Comparison of ENCODE assay signal across 1 cellular context in the genomic region with DNA sequence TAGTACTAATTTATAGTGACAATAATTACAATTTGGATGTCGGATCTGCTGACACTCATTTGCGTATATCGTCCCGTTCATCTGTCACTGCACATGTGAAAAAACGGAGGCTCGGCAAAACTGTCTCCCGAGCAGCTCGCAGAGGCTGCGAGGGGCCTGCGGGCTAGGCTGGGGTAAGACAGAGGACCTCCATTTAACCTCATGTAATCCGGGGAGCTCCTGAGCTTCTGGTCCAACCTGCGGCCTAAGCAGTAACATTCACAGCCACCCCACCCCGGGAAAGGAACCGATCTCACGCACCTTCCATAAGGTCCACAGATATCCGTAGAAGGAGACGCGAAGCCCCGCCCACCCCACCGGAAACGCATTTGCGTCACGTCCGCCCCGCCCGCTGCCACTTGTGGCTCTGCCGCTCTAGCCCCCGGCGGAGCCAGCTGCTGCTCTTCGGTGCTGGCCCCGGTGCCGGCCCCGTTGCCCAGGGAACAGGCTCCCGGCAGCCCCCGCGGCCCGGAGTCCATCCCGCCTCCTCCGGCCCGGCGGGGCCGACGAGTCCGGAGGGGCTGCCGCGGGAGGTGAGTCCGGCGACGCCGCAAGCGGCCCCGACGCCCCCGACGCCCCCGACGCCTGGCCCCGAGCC.
TF ChIP-seq lines count a peak whose summit lies in the region.

A gene (minus strand): TSS at position 346 of the 637 bp plus-strand sequence. CDS start 39 bp downstream, at position 307.
A gene with protein sequence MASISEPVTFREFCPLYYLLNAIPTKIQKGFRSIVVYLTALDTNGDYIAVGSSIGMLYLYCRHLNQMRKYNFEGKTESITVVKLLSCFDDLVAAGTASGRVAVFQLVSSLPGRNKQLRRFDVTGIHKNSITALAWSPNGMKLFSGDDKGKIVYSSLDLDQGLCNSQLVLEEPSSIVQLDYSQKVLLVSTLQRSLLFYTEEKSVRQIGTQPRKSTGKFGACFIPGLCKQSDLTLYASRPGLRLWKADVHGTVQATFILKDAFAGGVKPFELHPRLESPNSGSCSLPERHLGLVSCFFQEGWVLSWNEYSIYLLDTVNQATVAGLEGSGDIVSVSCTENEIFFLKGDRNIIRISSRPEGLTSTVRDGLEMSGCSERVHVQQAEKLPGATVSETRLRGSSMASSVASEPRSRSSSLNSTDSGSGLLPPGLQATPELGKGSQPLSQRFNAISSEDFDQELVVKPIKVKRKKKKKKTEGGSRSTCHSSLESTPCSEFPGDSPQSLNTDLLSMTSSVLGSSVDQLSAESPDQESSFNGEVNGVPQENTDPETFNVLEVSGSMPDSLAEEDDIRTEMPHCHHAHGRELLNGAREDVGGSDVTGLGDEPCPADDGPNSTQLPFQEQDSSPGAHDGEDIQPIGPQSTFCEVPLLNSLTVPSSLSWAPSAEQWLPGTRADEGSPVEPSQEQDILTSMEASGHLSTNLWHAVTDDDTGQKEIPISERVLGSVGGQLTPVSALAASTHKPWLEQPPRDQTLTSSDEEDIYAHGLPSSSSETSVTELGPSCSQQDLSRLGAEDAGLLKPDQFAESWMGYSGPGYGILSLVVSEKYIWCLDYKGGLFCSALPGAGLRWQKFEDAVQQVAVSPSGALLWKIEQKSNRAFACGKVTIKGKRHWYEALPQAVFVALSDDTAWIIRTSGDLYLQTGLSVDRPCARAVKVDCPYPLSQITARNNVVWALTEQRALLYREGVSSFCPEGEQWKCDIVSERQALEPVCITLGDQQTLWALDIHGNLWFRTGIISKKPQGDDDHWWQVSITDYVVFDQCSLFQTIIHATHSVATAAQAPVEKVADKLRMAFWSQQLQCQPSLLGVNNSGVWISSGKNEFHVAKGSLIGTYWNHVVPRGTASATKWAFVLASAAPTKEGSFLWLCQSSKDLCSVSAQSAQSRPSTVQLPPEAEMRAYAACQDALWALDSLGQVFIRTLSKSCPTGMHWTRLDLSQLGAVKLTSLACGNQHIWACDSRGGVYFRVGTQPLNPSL (N-terminal part only) (plus strand): TSS at position 397 of the 637 bp plus-strand sequence. CDS start 13,781 bp downstream, outside the sequence.

TF ChIP-seq in IMR-90, 13 proteins besides CTCF, POLR2A, EP300 and RAD21:
- TF ChIP-seq MXI1 (IDR thresholded peaks at IDR 0.05; ENCODE audit: borderline replicate concordance, low read depth, low read length), result peak; percentile 42
- peak; percentile 97 for TF ChIP-seq MAZ (IDR thresholded peaks at IDR 0.05; ENCODE audit: borderline replicate concordance, low read depth, low read length)
- no peak for TF ChIP-seq CHD1 (IDR thresholded peaks at IDR 0.05; ENCODE audit: low read depth, low read length)
- TF ChIP-seq CEBPB (IDR thresholded peaks at IDR 0.05; ENCODE audit: low read depth, low read length), result no peak
